2 cellular contexts compared by ENCODE assay signal in the genomic region with DNA sequence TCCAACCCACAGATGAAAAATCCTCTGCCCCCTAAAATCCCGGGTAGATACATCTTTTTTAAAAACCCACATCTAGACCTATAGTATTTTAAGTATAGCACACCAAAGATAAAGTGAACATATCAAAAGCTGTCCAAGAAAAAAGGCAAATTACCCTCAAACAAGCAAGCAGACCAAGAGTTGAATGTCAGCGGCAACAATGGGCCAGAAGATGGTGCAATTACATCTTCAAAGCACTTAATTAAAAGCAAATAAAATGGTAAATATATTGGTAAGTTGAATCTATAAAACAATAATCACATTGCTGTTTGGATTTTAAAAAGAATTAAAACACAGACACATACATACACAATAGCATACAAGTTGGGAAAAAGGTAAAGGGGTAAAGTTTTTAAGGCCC.
TF ChIP-seq lines count a peak whose summit lies in the region.

No MANE protein-coding gene starts in this region.

TF ChIP-seq in H1, 55 proteins besides CTCF, POLR2A, EP300 and RAD21 (continued from another document):
- TF ChIP-seq, protein P1, sequence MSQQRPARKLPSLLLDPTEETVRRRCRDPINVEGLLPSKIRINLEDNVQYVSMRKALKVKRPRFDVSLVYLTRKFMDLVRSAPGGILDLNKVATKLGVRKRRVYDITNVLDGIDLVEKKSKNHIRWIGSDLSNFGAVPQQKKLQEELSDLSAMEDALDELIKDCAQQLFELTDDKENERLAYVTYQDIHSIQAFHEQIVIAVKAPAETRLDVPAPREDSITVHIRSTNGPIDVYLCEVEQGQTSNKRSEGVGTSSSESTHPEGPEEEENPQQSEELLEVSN (IDR thresholded peaks at IDR 0.05): no peak
- TF ChIP-seq FOSL1 (IDR thresholded peaks at IDR 0.05; ENCODE audit: insufficient read depth, low read depth, low read length): no peak
- TF ChIP-seq SIN3A (conservative IDR thresholded peaks at IDR 0.05 in 1 of 2, IDR thresholded peaks at IDR 0.05 in 1 of 2; ENCODE audit: low read depth in 1 of 2, low read length in 2 of 2): no peak
- TF ChIP-seq TCF12 (IDR thresholded peaks at IDR 0.05; ENCODE audit: low read depth, low read length): no peak
- no peak for TF ChIP-seq GABPA (IDR thresholded peaks at IDR 0.05; ENCODE audit: borderline replicate concordance, insufficient read depth, low read length)
- no peak for TF ChIP-seq ZNF274 (IDR thresholded peaks at IDR 0.05; ENCODE audit: borderline replicate concordance, extremely low read depth, low read length)
- TF ChIP-seq KDM4A (IDR thresholded peaks at IDR 0.05; ENCODE audit: low read depth, low read length, severe bottlenecking): no peak
- TF ChIP-seq CREB1 (IDR thresholded peaks at IDR 0.05): no peak
- no peak for TF ChIP-seq POLR2AphosphoS5 (IDR thresholded peaks at IDR 0.05; ENCODE audit: low read depth, low read length)
- no peak for TF ChIP-seq HDAC6 (IDR thresholded peaks at IDR 0.05; ENCODE audit: low read depth, low read length)
- no peak for TF ChIP-seq BRCA1 (IDR thresholded peaks at IDR 0.05; ENCODE audit: low read depth, low read length)
- TF ChIP-seq SIRT6 (IDR thresholded peaks at IDR 0.05; ENCODE audit: low read length): no peak
- TF ChIP-seq CTBP2 (IDR thresholded peaks at IDR 0.05; ENCODE audit: borderline replicate concordance, insufficient read depth, insufficient read length, low read length): no peak
- TF ChIP-seq, protein P2, sequence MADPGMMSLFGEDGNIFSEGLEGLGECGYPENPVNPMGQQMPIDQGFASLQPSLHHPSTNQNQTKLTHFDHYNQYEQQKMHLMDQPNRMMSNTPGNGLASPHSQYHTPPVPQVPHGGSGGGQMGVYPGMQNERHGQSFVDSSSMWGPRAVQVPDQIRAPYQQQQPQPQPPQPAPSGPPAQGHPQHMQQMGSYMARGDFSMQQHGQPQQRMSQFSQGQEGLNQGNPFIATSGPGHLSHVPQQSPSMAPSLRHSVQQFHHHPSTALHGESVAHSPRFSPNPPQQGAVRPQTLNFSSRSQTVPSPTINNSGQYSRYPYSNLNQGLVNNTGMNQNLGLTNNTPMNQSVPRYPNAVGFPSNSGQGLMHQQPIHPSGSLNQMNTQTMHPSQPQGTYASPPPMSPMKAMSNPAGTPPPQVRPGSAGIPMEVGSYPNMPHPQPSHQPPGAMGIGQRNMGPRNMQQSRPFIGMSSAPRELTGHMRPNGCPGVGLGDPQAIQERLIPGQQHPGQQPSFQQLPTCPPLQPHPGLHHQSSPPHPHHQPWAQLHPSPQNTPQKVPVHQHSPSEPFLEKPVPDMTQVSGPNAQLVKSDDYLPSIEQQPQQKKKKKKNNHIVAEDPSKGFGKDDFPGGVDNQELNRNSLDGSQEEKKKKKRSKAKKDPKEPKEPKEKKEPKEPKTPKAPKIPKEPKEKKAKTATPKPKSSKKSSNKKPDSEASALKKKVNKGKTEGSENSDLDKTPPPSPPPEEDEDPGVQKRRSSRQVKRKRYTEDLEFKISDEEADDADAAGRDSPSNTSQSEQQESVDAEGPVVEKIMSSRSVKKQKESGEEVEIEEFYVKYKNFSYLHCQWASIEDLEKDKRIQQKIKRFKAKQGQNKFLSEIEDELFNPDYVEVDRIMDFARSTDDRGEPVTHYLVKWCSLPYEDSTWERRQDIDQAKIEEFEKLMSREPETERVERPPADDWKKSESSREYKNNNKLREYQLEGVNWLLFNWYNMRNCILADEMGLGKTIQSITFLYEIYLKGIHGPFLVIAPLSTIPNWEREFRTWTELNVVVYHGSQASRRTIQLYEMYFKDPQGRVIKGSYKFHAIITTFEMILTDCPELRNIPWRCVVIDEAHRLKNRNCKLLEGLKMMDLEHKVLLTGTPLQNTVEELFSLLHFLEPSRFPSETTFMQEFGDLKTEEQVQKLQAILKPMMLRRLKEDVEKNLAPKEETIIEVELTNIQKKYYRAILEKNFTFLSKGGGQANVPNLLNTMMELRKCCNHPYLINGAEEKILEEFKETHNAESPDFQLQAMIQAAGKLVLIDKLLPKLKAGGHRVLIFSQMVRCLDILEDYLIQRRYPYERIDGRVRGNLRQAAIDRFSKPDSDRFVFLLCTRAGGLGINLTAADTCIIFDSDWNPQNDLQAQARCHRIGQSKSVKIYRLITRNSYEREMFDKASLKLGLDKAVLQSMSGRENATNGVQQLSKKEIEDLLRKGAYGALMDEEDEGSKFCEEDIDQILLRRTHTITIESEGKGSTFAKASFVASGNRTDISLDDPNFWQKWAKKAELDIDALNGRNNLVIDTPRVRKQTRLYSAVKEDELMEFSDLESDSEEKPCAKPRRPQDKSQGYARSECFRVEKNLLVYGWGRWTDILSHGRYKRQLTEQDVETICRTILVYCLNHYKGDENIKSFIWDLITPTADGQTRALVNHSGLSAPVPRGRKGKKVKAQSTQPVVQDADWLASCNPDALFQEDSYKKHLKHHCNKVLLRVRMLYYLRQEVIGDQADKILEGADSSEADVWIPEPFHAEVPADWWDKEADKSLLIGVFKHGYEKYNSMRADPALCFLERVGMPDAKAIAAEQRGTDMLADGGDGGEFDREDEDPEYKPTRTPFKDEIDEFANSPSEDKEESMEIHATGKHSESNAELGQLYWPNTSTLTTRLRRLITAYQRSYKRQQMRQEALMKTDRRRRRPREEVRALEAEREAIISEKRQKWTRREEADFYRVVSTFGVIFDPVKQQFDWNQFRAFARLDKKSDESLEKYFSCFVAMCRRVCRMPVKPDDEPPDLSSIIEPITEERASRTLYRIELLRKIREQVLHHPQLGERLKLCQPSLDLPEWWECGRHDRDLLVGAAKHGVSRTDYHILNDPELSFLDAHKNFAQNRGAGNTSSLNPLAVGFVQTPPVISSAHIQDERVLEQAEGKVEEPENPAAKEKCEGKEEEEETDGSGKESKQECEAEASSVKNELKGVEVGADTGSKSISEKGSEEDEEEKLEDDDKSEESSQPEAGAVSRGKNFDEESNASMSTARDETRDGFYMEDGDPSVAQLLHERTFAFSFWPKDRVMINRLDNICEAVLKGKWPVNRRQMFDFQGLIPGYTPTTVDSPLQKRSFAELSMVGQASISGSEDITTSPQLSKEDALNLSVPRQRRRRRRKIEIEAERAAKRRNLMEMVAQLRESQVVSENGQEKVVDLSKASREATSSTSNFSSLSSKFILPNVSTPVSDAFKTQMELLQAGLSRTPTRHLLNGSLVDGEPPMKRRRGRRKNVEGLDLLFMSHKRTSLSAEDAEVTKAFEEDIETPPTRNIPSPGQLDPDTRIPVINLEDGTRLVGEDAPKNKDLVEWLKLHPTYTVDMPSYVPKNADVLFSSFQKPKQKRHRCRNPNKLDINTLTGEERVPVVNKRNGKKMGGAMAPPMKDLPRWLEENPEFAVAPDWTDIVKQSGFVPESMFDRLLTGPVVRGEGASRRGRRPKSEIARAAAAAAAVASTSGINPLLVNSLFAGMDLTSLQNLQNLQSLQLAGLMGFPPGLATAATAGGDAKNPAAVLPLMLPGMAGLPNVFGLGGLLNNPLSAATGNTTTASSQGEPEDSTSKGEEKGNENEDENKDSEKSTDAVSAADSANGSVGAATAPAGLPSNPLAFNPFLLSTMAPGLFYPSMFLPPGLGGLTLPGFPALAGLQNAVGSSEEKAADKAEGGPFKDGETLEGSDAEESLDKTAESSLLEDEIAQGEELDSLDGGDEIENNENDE (IDR thresholded peaks at IDR 0.05; ENCODE audit: insufficient replicate concordance, low read length): no peak
- TF ChIP-seq ASH2L (IDR thresholded peaks at IDR 0.05; ENCODE audit: low read length): no peak
- no peak for TF ChIP-seq KDM5A (IDR thresholded peaks at IDR 0.05; ENCODE audit: low read length)
- no peak for TF ChIP-seq KDM1A (IDR thresholded peaks at IDR 0.05; ENCODE audit: borderline replicate concordance, low read length)
- no peak for TF ChIP-seq TEAD4 (IDR thresholded peaks at IDR 0.05; ENCODE audit: low read depth, low read length)

TF ChIP-seq in HEK293T, 16 proteins besides CTCF, POLR2A, EP300 and RAD21 (continued from another document):
- TF ChIP-seq NFRKB (IDR thresholded peaks at IDR 0.05) (no peak), FOXK2 (IDR thresholded peaks at IDR 0.05) (no peak), TARDBP (IDR thresholded peaks at IDR 0.05) (no peak), SP1 (IDR thresholded peaks at IDR 0.05) (no peak), L3MBTL2 (conservative IDR thresholded peaks at IDR 0.05) (no peak), SUZ12 (IDR thresholded peaks at IDR 0.05) (no peak), CTBP1 (IDR thresholded peaks at IDR 0.05; ENCODE audit: borderline replicate concordance) (no peak)
